In the genomic region with DNA sequence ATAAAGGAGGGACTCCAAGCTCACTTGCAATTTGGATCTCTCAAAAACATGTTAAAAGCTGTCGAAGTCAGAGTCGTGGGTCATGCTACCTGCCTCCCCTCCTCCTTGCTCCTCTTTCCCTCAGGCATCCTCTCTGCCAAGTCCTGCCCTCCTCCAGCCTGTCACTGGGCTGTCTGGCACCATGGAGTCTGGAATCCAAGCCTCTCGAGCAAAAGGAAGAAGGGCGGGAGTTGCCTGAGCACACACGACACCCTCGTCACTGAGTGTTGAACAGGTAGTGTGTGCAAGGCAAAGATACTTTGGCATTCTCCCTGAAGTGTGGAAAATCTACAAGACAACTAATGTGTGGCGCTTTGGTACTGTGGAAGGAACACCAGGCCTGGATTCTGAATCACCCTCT, we compare ENCODE assay signal across 27 cellular contexts.
"Had no signal": no experiment of that assay in that cellular context is flagged by ENCODE, and none has a peak within 500 bp of the region (broad histone marks: within the 10 kb centered on the region; RNA-seq: fewer than 3 reads in every experiment).

No MANE protein-coding gene starts in this region.

- ATAC-seq: activated CD4-positive, CD25-positive, alpha-beta regulatory T cell treated with anti-CD3 and anti-CD28 coated beads, Interleukin-2, amount 50 U/mL, for 24 hours; effector memory CD8-positive, alpha-beta T cell; gastrocnemius medialis; naive thymus-derived CD4-positive, alpha-beta T cell; right cardiac atrium had no signal

- FAIRE-seq: islet of Langerhans, TTC549 had no signal

- H3K4me1 Mint-ChIP-seq: brain had no signal

- H3K27ac ChIP-seq: ascending aorta, cardiac muscle cell, gastrocnemius medialis, vagina, WERI-Rb-1 had no signal

- DNase-seq: activated CD4-positive, alpha-beta memory T cell treated with anti-CD3 and anti-CD28 coated beads for 36 hours; activated CD4-positive, alpha-beta T cell treated with anti-CD3 and anti-CD28 coated beads, Interleukin-2, amount 10 ng/mL, durations not matched to agents 24 days and 14 days; activated CD8-positive, alpha-beta memory T cell treated with anti-CD3 and anti-CD28 coated beads, Interleukin-2, amount 50 U/mL, for 4 hours; activated gamma-delta T cell; activated naive CD4-positive, alpha-beta T cell treated with anti-CD3 and anti-CD28 coated beads, Interleukin-2, amount 10 ng/mL, durations not matched to agents 7 days and 5 days; activated naive CD8-positive, alpha-beta T cell treated with anti-CD3 and anti-CD28 coated beads, Interleukin-2, amount 10 ng/mL, durations not matched to agents 7 days and 5 days; activated T-cell treated with anti-CD3 and anti-CD28 coated beads, Interleukin-2, amount 50 U/mL, for 1 hour; cortex of kidney; effector memory CD8-positive, alpha-beta T cell; erythroblast; gastrocnemius medialis; glutamatergic neuron; naive thymus-derived CD4-positive, alpha-beta T cell; posterior cingulate gyrus; right cardiac atrium; stimulated activated naive CD4-positive, alpha-beta T cell; T-helper 9 cell; trophoblast cell; WERI-Rb-1 had no signal

- H3K4me3 Mint-ChIP-seq: activated CD4-positive, alpha-beta memory T cell treated with anti-CD3 and anti-CD28 coated beads for 36 hours; activated CD4-positive, alpha-beta T cell treated with anti-CD3 and anti-CD28 coated beads, Interleukin-2, amount 10 ng/mL, durations not matched to agents 24 days and 14 days; activated naive CD4-positive, alpha-beta T cell treated with anti-CD3 and anti-CD28 coated beads, Interleukin-2, amount 10 ng/mL, durations not matched to agents 7 days and 5 days; activated naive CD8-positive, alpha-beta T cell treated with anti-CD3 and anti-CD28 coated beads, Interleukin-2, amount 10 ng/mL, durations not matched to agents 7 days and 5 days; brain; effector memory CD8-positive, alpha-beta T cell; mesothelial cell of epicardium; naive thymus-derived CD4-positive, alpha-beta T cell had no signal

- H3K27ac Mint-ChIP-seq: activated CD4-positive, alpha-beta memory T cell treated with anti-CD3 and anti-CD28 coated beads for 36 hours; activated CD4-positive, alpha-beta T cell treated with anti-CD3 and anti-CD28 coated beads, Interleukin-2, amount 10 ng/mL, durations not matched to agents 24 days and 14 days; activated naive CD4-positive, alpha-beta T cell treated with anti-CD3 and anti-CD28 coated beads, Interleukin-2, amount 10 ng/mL, durations not matched to agents 7 days and 5 days; activated naive CD8-positive, alpha-beta T cell treated with anti-CD3 and anti-CD28 coated beads, Interleukin-2, amount 10 ng/mL, durations not matched to agents 7 days and 5 days; brain; effector memory CD8-positive, alpha-beta T cell; mesothelial cell of epicardium; naive thymus-derived CD4-positive, alpha-beta T cell had no signal

- H3K9me3 Mint-ChIP-seq: effector memory CD8-positive, alpha-beta T cell had no signal

- H3K27me3 Mint-ChIP-seq: activated CD4-positive, alpha-beta memory T cell treated with anti-CD3 and anti-CD28 coated beads for 36 hours; activated CD4-positive, alpha-beta T cell treated with anti-CD3 and anti-CD28 coated beads, Interleukin-2, amount 10 ng/mL, durations not matched to agents 24 days and 14 days; activated naive CD4-positive, alpha-beta T cell treated with anti-CD3 and anti-CD28 coated beads, Interleukin-2, amount 10 ng/mL, durations not matched to agents 7 days and 5 days; effector memory CD8-positive, alpha-beta T cell had no signal
